ENCODE assay signal across 1 cellular context in genomic region chr3:52838561-52839267, GRCh38.
TF ChIP-seq lines count a peak whose summit lies in the region.

No MANE protein-coding gene starts in this region.

TF ChIP-seq in SK-N-SH, 30 proteins besides CTCF, POLR2A, EP300 and RAD21:
- TF ChIP-seq RXRA (IDR thresholded peaks at IDR 0.05; ENCODE audit: borderline replicate concordance, low read depth) (no peak), TCF12 (IDR thresholded peaks at IDR 0.05) (no peak), MEF2A (IDR thresholded peaks at IDR 0.05; ENCODE audit: borderline replicate concordance, low read depth) (no peak), FOSL2 (IDR thresholded peaks at IDR 0.05; ENCODE audit: borderline replicate concordance, low read depth) (no peak), ZBTB33 (IDR thresholded peaks at IDR 0.05; ENCODE audit: borderline replicate concordance, low read depth) (no peak), IRF3 (IDR thresholded peaks at IDR 0.05; ENCODE audit: low read depth, low read length) (no peak), REST (IDR thresholded peaks at IDR 0.05; ENCODE audit: low read depth, low read length) (no peak), GATA2 (CRISPR knock-in tag; IDR thresholded peaks at IDR 0.05) (no peak), USF2 (IDR thresholded peaks at IDR 0.05; ENCODE audit: borderline replicate concordance, low read depth, low read length) (no peak), TAF1 (IDR thresholded peaks at IDR 0.05; ENCODE audit: borderline replicate concordance, low read depth, low read length) (no peak), USF1 (IDR thresholded peaks at IDR 0.05; ENCODE audit: borderline replicate concordance, low read depth) (no peak), SIN3A (IDR thresholded peaks at IDR 0.05; ENCODE audit: borderline replicate concordance, low read depth, low read length) (no peak), POLR2AphosphoS5 (IDR thresholded peaks at IDR 0.05; ENCODE audit: low read depth, low read length) (no peak), JUND (IDR thresholded peaks at IDR 0.05) (no peak), YY1 (IDR thresholded peaks at IDR 0.05; ENCODE audit: low read depth) (no peak), RCOR1 (IDR thresholded peaks at IDR 0.05; ENCODE audit: low read length) (no peak), PBX3 (IDR thresholded peaks at IDR 0.05) (no peak), ELF1 (IDR thresholded peaks at IDR 0.05) (no peak)
